In genomic region chr7:42407311-42407710, GRCh38 we compare ENCODE assay signal across 23 cellular contexts.
DNase-seq lines count a peak whose midpoint lies in the region; ATAC-seq, FAIRE-seq and TF ChIP-seq lines count a peak whose summit lies in the region.
"Had no signal": no experiment of that assay in that cellular context is flagged by ENCODE, and none has a peak within 500 bp of the region (broad histone marks: within the 10 kb centered on the region; RNA-seq: fewer than 3 reads in every experiment).

No MANE protein-coding gene starts in this region.

- H3K56ac ChIP-seq in H1 (replicated peaks; ENCODE audit: insufficient read length, low read depth, low read length): no peak overlapping the region

- H3K27ac ChIP-seq in BLaER1 (no peak overlapping the region), H1 (ENCODE audit: low read depth, low read length) (no peak overlapping the region)
- H3K27ac ChIP-seq: HL-60 had no signal

- ATAC-seq in GM21526 (IDR thresholded peaks at IDR 0.05; ENCODE audit: low FRiP score, unreplicated experiment): no peak
- ATAC-seq: HCT116, K562 had no signal

- 0 out of 2 replicates have a peak overlapping the region, but pooled peaks have one; percentile 24 for H3K4me2 ChIP-seq in BLaER1
- H3K4me2 ChIP-seq in H1 (ENCODE audit: insufficient read depth in 1 of 2, low read depth in 2 of 2, low read length in 2 of 2): no peak overlapping the region

- no peaks in the 10 kb centered on the region for H3K23me2 ChIP-seq in H1 (ENCODE audit: low read depth, low read length)

- no peak overlapping the region for H4K8ac ChIP-seq in H1 (ENCODE audit: extremely low read depth, insufficient read depth, low read length)

- no peak overlapping the region for H2BK120ac ChIP-seq in H1 (replicated peaks; ENCODE audit: low read depth, low read length)

- H3K27me3 ChIP-seq in BLaER1: no peaks in the 10 kb centered on the region
- no peaks in the 10 kb centered on the region for H3K27me3 ChIP-seq in H1 (replicated peaks in 1 of 4; ENCODE audit: control insufficient read depth in 3 of 4, extremely low read depth in 1 of 4, insufficient read depth in 3 of 4, low read length in 3 of 4)
- no peaks in the 10 kb centered on the region for H3K27me3 ChIP-seq in H7 (ENCODE audit: control insufficient read depth, insufficient read depth, low read length)

- H3K4me1 Mint-ChIP-seq in mesothelial cell of epicardium: peaks cover 26% of the 10 kb centered on the region
- H3K4me1 Mint-ChIP-seq: B cell; CD4-positive, CD25-positive, alpha-beta regulatory T cell had no signal

- peak overlapping the region; percentile 63; the same call in 1 of the 2 replicates for H2AFZ ChIP-seq in H1 (ENCODE audit: low read length)

- H3K23ac ChIP-seq in H1 (ENCODE audit: insufficient read length): no peak overlapping the region

- H3K4me3 ChIP-seq in BLaER1 (no peak overlapping the region), H1 (ENCODE audit: extremely low read depth in 1 of 4, insufficient read depth in 2 of 4, low read depth in 3 of 4, low read length in 4 of 4) (no peak overlapping the region), H7 (ENCODE audit: insufficient read depth, low read depth, low read length) (no peak overlapping the region)
- H3K4me3 ChIP-seq: K562 had no signal

- no peak overlapping the region for H4K91ac ChIP-seq in H1 (replicated peaks; ENCODE audit: insufficient read length, low read length)

- no peak overlapping the region for H3K9ac ChIP-seq in BLaER1
- no peak overlapping the region for H3K9ac ChIP-seq in H1 (replicated peaks in 1 of 4; ENCODE audit: extremely low read depth in 1 of 4, low read depth in 3 of 4, low read length in 3 of 4)

- peak overlapping the region; percentile 3; the same call in 1 of the 2 replicates for H2BK15ac ChIP-seq in H1 (ENCODE audit: low read length)

- no peak overlapping the region for H3K4ac ChIP-seq in H1 (replicated peaks; ENCODE audit: insufficient read length, low read depth, low read length)

- H3K14ac ChIP-seq in H1 (ENCODE audit: insufficient read length): no peak overlapping the region

- H2BK20ac ChIP-seq in H1 (ENCODE audit: low read length): no peak overlapping the region

- no peak overlapping the region for H2AK5ac ChIP-seq in H1 (ENCODE audit: low read depth, low read length)

- no peak for TF ChIP-seq RAD21 in H1 (IDR thresholded peaks at IDR 0.05 in 1 of 2, conservative IDR thresholded peaks at IDR 0.05 in 1 of 2; ENCODE audit: low read depth in 2 of 2, low read length in 2 of 2)

- H3K36me3 ChIP-seq in BLaER1 (no peaks in the 10 kb centered on the region), H1 (ENCODE audit: control insufficient read depth in 2 of 4, insufficient read depth in 4 of 4, low read length in 3 of 4) (no peaks in the 10 kb centered on the region), H7 (replicated peaks; ENCODE audit: control insufficient read depth, insufficient read depth, low read length) (no peaks in the 10 kb centered on the region)

- TF ChIP-seq CTCF in H1 (IDR thresholded peaks at IDR 0.05; ENCODE audit: control extremely low read depth in 1 of 3, insufficient read depth in 1 of 3, low read depth in 1 of 3, low read length in 3 of 3) (no peak), mesothelial cell of epicardium (IDR thresholded peaks at IDR 0.05; ENCODE audit: unreplicated experiment) (no peak)

- H3K27ac Mint-ChIP-seq in mesothelial cell of epicardium: peak overlapping the region; percentile 67
- H3K27ac Mint-ChIP-seq: B cell; CD4-positive, CD25-positive, alpha-beta regulatory T cell; HFFc6 had no signal

- 89% methylated on average over 9 of the region's 9 CpGs; no CpG with 5 or more reads in 1 of the 2 experiments for WGBS in H1 (ENCODE audit: extremely low coverage in 1 of 2, insufficient coverage in 1 of 2, insufficient read length in 1 of 2, insufficient replicate concordance in 2 of 2, low coverage in 1 of 2, low lambda C conversion rate in 2 of 2, missing lambda C conversion rate in 1 of 2), 2 experiments

- H4K5ac ChIP-seq in H1 (ENCODE audit: insufficient read length, low read depth, low read length): no peak overlapping the region

- peaks cover 4% of the 10 kb centered on the region for H3K9me3 Mint-ChIP-seq in mesothelial cell of epicardium
- H3K9me3 Mint-ChIP-seq: HFFc6 had no signal

- H3K27me3 Mint-ChIP-seq in mesothelial cell of epicardium (ENCODE audit: low read depth): no peaks in the 10 kb centered on the region
- H3K27me3 Mint-ChIP-seq: B cell; CD4-positive, CD25-positive, alpha-beta regulatory T cell had no signal

- H3K36me3 Mint-ChIP-seq in mesothelial cell of epicardium: no peaks in the 10 kb centered on the region
- H3K36me3 Mint-ChIP-seq: CD4-positive, CD25-positive, alpha-beta regulatory T cell had no signal

- H3K9me3 ChIP-seq in BLaER1: no peaks in the 10 kb centered on the region
- no peaks in the 10 kb centered on the region for H3K9me3 ChIP-seq in H1 (ENCODE audit: insufficient read depth in 2 of 2, low read depth in 1 of 2, low read length in 1 of 2)
- H3K9me3 ChIP-seq: Caco-2 had no signal

- no peak overlapping the region for H2BK5ac ChIP-seq in H1 (ENCODE audit: low read depth, low read length)

- H2BK12ac ChIP-seq in H1 (ENCODE audit: low read depth, low read length): no peak overlapping the region

- FAIRE-seq in H1 (lab: Jason Lieb, UNC): no peak
- FAIRE-seq: D721Med, G401.6, GM12891, GM18507, H54, K562 had no signal

- peaks cover 9% of the 10 kb centered on the region for H3K4me1 ChIP-seq in BLaER1
- no peaks in the 10 kb centered on the region for H3K4me1 ChIP-seq in H1 (replicated peaks in 1 of 4; ENCODE audit: control insufficient read depth in 3 of 4, insufficient read depth in 4 of 4, low read length in 3 of 4)
- H3K4me1 ChIP-seq: Caco-2 had no signal

- no peak overlapping the region for H3K18ac ChIP-seq in H1 (ENCODE audit: extremely low read depth, low read length)

- CTCF ChIA-PET in H1 (lab: Charles Lee; ENCODE audit: partially characterized antibody): no interaction called here

- DNase-seq in RPMI7951 (ENCODE audit: low read depth) (peak; percentile 78), H1 (ENCODE audit: low read depth in 1 of 2, low spot score in 2 of 2) (no peak), mesothelial cell of epicardium (ENCODE audit: low spot score in 2 of 2, unreplicated experiment in 2 of 2) (no peak), H7 (no peak), NCI-H774 (lab: John Stamatoyannopoulos, UW) (no peak), NCI-H2029 treated with DMSO at 0.1 percent for 48 hours (lab: John Stamatoyannopoulos, UW) (no peak)
- DNase-seq: 8988T; C1 segment of cervical spinal cord; Caco-2; CD4-positive, CD25-positive, alpha-beta regulatory T cell; HFFc6; IMR-90 had no signal

- H3K79me1 ChIP-seq in H1 (ENCODE audit: low read depth, low read length): no peaks in the 10 kb centered on the region

- no peak for TF ChIP-seq POLR2A in H1 (IDR thresholded peaks at IDR 0.05; ENCODE audit: control extremely low read depth in 1 of 2, low read depth in 2 of 2, low read length in 2 of 2)

- TF ChIP-seq EP300 in H1 (IDR thresholded peaks at IDR 0.05; ENCODE audit: borderline replicate concordance in 1 of 2, low read depth in 2 of 2, low read length in 2 of 2): no peak

- H4K20me1 ChIP-seq in BLaER1: no peaks in the 10 kb centered on the region
- H4K20me1 ChIP-seq in H1 (replicated peaks in 1 of 2; ENCODE audit: control insufficient read depth in 1 of 2, insufficient read depth in 2 of 2, low read length in 2 of 2): no peaks in the 10 kb centered on the region

- POLR2A ChIA-PET in H1 (lab: Charles Lee; ENCODE audit: partially characterized antibody): no interaction called here

- no peak overlapping the region for H3K4me3 Mint-ChIP-seq in mesothelial cell of epicardium
- H3K4me3 Mint-ChIP-seq: B cell; CD4-positive, CD25-positive, alpha-beta regulatory T cell; HFFc6 had no signal

- no peaks in the 10 kb centered on the region for H3K79me2 ChIP-seq in H1 (ENCODE audit: control insufficient read depth in 1 of 2, insufficient read depth in 2 of 2, low read length in 2 of 2)

TF ChIP-seq in H1, 55 proteins besides CTCF, POLR2A, EP300 and RAD21:
- TF ChIP-seq TAF1 (IDR thresholded peaks at IDR 0.05; ENCODE audit: low read depth, low read length) (no peak), CHD2 (IDR thresholded peaks at IDR 0.05; ENCODE audit: low read length) (no peak), BRCA1 (IDR thresholded peaks at IDR 0.05; ENCODE audit: low read depth, low read length) (no peak), JUND (IDR thresholded peaks at IDR 0.05; ENCODE audit: low read length) (no peak), CEBPB (IDR thresholded peaks at IDR 0.05; ENCODE audit: low read depth, low read length) (no peak), MAFK (IDR thresholded peaks at IDR 0.05; ENCODE audit: low read depth, low read length) (no peak), RXRA (IDR thresholded peaks at IDR 0.05; ENCODE audit: insufficient read depth, low read depth, low read length) (no peak), HDAC6 (IDR thresholded peaks at IDR 0.05; ENCODE audit: low read depth, low read length) (no peak), CHD1 (IDR thresholded peaks at IDR 0.05; ENCODE audit: low read depth, low read length) (no peak)
